ENCODE assay signal across 1 cellular context in the genomic region with DNA sequence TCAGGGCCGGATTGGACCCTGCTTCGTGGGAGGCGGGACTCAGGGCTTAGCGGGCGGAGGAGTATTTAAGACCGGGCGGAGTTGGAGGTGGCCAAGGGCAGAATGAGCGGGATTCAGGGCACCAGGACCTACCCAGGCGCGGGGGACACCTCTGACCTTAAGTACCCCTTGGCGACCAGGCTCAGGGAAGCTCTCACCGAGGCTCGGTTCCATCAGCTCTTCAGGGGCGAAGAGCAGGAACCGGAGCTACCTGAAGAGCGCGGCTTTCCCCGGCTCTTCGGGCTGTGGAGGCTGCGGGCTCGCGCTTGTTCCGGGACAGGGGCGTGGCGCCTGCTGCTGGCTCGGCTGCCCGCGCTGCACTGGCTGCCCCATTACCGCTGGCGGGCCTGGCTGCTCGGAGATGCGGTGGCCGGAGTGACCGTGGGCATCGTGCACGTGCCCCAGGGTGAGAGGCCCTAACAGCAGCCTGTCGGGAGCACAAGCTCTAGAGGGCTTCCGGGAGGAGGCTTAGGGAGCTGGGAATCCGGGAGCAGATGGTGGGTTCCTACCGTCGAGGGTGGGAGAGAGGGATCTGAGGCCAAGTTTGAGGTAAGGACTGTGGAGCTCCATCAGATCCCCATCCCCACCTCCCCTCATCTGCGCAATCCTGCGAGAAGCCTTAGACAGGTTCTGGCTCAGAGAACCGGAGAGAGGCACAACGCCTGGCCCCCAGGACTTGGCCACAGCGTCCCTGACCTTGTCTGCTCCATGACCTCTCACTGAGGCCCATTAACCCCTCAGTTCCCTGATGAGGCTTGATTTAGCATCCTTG.
TF ChIP-seq lines count a peak whose summit lies in the region.

No MANE protein-coding gene starts in this region.

TF ChIP-seq in K562, 482 proteins besides CTCF, POLR2A, EP300 and RAD21:
- TF ChIP-seq, protein P1, sequence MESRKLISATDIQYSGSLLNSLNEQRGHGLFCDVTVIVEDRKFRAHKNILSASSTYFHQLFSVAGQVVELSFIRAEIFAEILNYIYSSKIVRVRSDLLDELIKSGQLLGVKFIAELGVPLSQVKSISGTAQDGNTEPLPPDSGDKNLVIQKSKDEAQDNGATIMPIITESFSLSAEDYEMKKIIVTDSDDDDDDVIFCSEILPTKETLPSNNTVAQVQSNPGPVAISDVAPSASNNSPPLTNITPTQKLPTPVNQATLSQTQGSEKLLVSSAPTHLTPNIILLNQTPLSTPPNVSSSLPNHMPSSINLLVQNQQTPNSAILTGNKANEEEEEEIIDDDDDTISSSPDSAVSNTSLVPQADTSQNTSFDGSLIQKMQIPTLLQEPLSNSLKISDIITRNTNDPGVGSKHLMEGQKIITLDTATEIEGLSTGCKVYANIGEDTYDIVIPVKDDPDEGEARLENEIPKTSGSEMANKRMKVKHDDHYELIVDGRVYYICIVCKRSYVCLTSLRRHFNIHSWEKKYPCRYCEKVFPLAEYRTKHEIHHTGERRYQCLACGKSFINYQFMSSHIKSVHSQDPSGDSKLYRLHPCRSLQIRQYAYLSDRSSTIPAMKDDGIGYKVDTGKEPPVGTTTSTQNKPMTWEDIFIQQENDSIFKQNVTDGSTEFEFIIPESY (CRISPR knock-in tag; IDR thresholded peaks at IDR 0.05): peak; percentile 85; the same call in 1 of the 2 replicates
- TF ChIP-seq SREBF2 (CRISPR knock-in tag; IDR thresholded peaks at IDR 0.05): no peak
